In genomic region chr10:91385686-91386085, GRCh38 we compare ENCODE assay signal across 27 cellular contexts.
"Had no signal": no experiment of that assay in that cellular context is flagged by ENCODE, and none has a peak within 500 bp of the region (broad histone marks: within the 10 kb centered on the region; RNA-seq: fewer than 3 reads in every experiment).

No MANE protein-coding gene starts in this region.

- DNase-seq: colonic mucosa; cortex of kidney; dermis blood vessel endothelial cell; dorsolateral prefrontal cortex; effector CD4-positive, alpha-beta T cell; effector memory CD4-positive, alpha-beta T cell; effector memory CD8-positive, alpha-beta T cell; endodermal cell; erythroblast; esophagus squamous epithelium; foreskin fibroblast; foreskin keratinocyte; foreskin melanocyte; gastrocnemius medialis; glutamatergic neuron; head of caudate nucleus; heart left ventricle; heart right ventricle had no signal

- ATAC-seq: effector memory CD8-positive, alpha-beta T cell; esophagus mucosa; foreskin keratinocyte; gastrocnemius medialis; gastroesophageal sphincter; heart left ventricle; heart right ventricle had no signal

- H3K9me3 ChIP-seq: colonic mucosa, esophagus muscularis mucosa, esophagus squamous epithelium, gastrocnemius medialis, gastroesophageal sphincter, heart left ventricle, heart right ventricle had no signal

- H3K27ac ChIP-seq: colonic mucosa, coronary artery, dorsolateral prefrontal cortex, epithelial cell of prostate, esophagus muscularis mucosa, esophagus squamous epithelium, foreskin keratinocyte, gastrocnemius medialis, gastroesophageal sphincter, heart left ventricle, heart right ventricle had no signal

- H3K36me3 ChIP-seq: colonic mucosa, esophagus muscularis mucosa, esophagus squamous epithelium, gastrocnemius medialis, gastroesophageal sphincter, heart left ventricle, heart right ventricle had no signal

- FAIRE-seq: colon, endometrium, endothelial cell of umbilical vein, frontal cortex had no signal

- H3K27me3 ChIP-seq: colonic mucosa, dorsolateral prefrontal cortex, esophagus muscularis mucosa, gastroesophageal sphincter, heart left ventricle had no signal

- H3K4me3 ChIP-seq: colonic mucosa, coronary artery, dorsolateral prefrontal cortex, esophagus muscularis mucosa, esophagus squamous epithelium, gastrocnemius medialis, gastroesophageal sphincter, heart left ventricle, heart right ventricle had no signal
